11 cellular contexts compared by ENCODE assay signal in the genomic region with DNA sequence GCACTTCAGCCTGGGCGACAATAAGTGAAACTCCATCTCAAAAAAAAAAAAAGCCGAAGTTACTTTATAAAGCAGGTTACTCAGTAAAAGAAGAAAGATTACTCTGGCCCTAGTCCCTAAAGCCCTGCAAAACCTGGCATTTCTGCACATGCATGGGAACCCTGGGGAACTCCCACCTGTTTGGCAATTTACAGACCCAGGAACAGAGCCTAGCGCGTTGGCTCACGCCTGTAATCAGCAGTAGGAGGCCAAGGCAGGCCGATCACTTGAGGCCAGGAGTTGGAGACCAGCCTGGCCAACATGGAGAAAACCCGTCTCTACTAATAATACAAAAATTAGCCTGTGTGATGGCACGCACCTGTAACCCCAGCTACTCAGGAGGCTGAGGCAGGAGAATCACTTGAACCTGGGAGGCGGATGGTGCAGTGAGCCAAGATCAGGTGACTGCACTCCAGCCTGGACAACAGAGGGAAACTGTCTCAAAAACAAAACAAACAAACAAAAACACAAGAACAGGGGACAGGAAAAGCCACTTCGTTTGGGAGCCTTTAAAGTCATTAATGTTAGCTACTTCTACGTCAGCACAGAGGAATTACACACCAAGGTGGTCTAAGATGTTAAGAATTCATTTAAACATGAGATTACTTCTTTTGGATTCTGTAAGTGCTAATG. TPM values are rescaled to one million over a fixed set of nuclear protein-coding genes. Genes with fewer than 3 reads are reported as not detected.
DNase-seq lines count a peak whose midpoint lies in the region; ATAC-seq and TF ChIP-seq lines count a peak whose summit lies in the region.
"Had no signal": no experiment of that assay in that cellular context is flagged by ENCODE, and none has a peak within 500 bp of the region (broad histone marks: within the 10 kb centered on the region; RNA-seq: fewer than 3 reads in every experiment).

No MANE protein-coding gene starts in this region.

- no peak for TF ChIP-seq CTCF in CD14-positive monocyte (IDR thresholded peaks at IDR 0.05)
- TF ChIP-seq CTCF in brain microvascular endothelial cell (IDR thresholded peaks at IDR 0.05; ENCODE audit: low read depth, low read length, missing control alignments): no peak
- TF ChIP-seq CTCF in psoas muscle (IDR thresholded peaks at IDR 0.05): no peak

- no peaks in the 10 kb centered on the region for H3K36me3 Mint-ChIP-seq in CD14-positive monocyte
- H3K36me3 Mint-ChIP-seq: stimulated activated effector memory CD8-positive, alpha-beta T cell treated with anti-CD3 and anti-CD28 coated beads, Interleukin-12 subunit alpha, Interleukin-12 subunit beta, amount 100 ng/mL, for 72 hours had no signal

- H3K9me3 Mint-ChIP-seq in CD14-positive monocyte: no peaks in the 10 kb centered on the region
- H3K9me3 Mint-ChIP-seq: activated T-cell treated with anti-CD3 and anti-CD28 coated beads, Interleukin-2, amount 50 U/mL, for 72 hours; stimulated activated effector memory CD8-positive, alpha-beta T cell treated with anti-CD3 and anti-CD28 coated beads, Interleukin-12 subunit alpha, Interleukin-12 subunit beta, amount 100 ng/mL, for 72 hours had no signal

- in situ Hi-C loops in brain microvascular endothelial cell (cut with HindIII; ENCODE audit: low pct_ligation_motif_present, low sequenced_read_pairs): no loop called here

- H3K4me3 Mint-ChIP-seq in CD14-positive monocyte: no peak overlapping the region
- H3K4me3 Mint-ChIP-seq: activated T-cell treated with anti-CD3 and anti-CD28 coated beads, Interleukin-2, amount 50 U/mL, for 72 hours; stimulated activated effector memory CD8-positive, alpha-beta T cell treated with anti-CD3 and anti-CD28 coated beads, Interleukin-12 subunit alpha, Interleukin-12 subunit beta, amount 100 ng/mL, for 72 hours had no signal

- peaks cover 3% of the 10 kb centered on the region for H3K4me1 ChIP-seq in right cardiac atrium (ENCODE audit: control insufficient read depth, insufficient read depth, low read length)
- H3K4me1 ChIP-seq in psoas muscle: peaks cover 15% of the 10 kb centered on the region

- no peaks in the 10 kb centered on the region for H3K9me3 ChIP-seq in right cardiac atrium (ENCODE audit: control insufficient read depth, low read length)
- H3K9me3 ChIP-seq in psoas muscle: no peaks in the 10 kb centered on the region

- peaks cover 12% of the 10 kb centered on the region for H3K4me1 Mint-ChIP-seq in CD14-positive monocyte
- H3K4me1 Mint-ChIP-seq: stimulated activated effector memory CD8-positive, alpha-beta T cell treated with anti-CD3 and anti-CD28 coated beads, Interleukin-12 subunit alpha, Interleukin-12 subunit beta, amount 100 ng/mL, for 72 hours had no signal

- intact Hi-C loops in CD14-positive monocyte (cut with micrococcal nuclease): no loop called here
- intact Hi-C loops in right cardiac atrium (cut with DNase I): loop anchor here in 1 of 4 donors (2.0 kb wide), 1 partner anchor 35 kb away; no protein-coding TSS in a partner anchor
- intact Hi-C loops in psoas muscle (cut with DNase I): loop anchor here in 1 of 2 donors (10.0 kb wide), 1 partner anchor 161 kb away; no protein-coding TSS in a partner anchor

- no peak for DNase-seq in CD14-positive monocyte (ENCODE audit: low spot score)
- DNase-seq in brain microvascular endothelial cell: no peak
- DNase-seq in right cardiac atrium: peak in 2 of 3 donors; percentile 80 to 85
- DNase-seq in psoas muscle: peak; percentile 71 to 79
- no peak for DNase-seq in NCI-H345 treated with DMSO at 0.1 percent for 48 hours (lab: John Stamatoyannopoulos, UW; ENCODE audit: unreplicated experiment)
- DNase-seq: activated T-cell treated with anti-CD3 and anti-CD28 coated beads, Interleukin-2, amount 50 U/mL, for 72 hours had no signal

- WGBS in right cardiac atrium: 77% methylated on average over 11 of the region's 11 CpGs
- WGBS in psoas muscle, 3 donors: 52 to 85% (median 63%) methylated on average over 11 of the region's 11 CpGs

- H3K27me3 ChIP-seq in brain microvascular endothelial cell (replicated peaks) (no peaks in the 10 kb centered on the region), right cardiac atrium (ENCODE audit: control insufficient read depth, insufficient read depth) (no peaks in the 10 kb centered on the region), psoas muscle (ENCODE audit: insufficient read depth in 3 of 3, low read length in 2 of 3) (no peaks in the 10 kb centered on the region)

- H3K27ac ChIP-seq in brain microvascular endothelial cell (peak overlapping the region; percentile 96), right cardiac atrium (ENCODE audit: low read length) (peak overlapping the region; percentile 9), psoas muscle (peak overlapping the region; percentile 82)
- H3K27ac ChIP-seq: VCaP had no signal

- H3K36me3 ChIP-seq in brain microvascular endothelial cell (replicated peaks) (no peaks in the 10 kb centered on the region), psoas muscle (ENCODE audit: insufficient read depth in 1 of 2, low read depth in 1 of 2) (no peaks in the 10 kb centered on the region)

- peak overlapping the region in 4 of 7 donors; percentile 25 to 79 (median 40) for H3K27ac Mint-ChIP-seq in CD14-positive monocyte
- H3K27ac Mint-ChIP-seq: activated T-cell treated with anti-CD3 and anti-CD28 coated beads, Interleukin-2, amount 50 U/mL, for 72 hours; stimulated activated effector memory CD8-positive, alpha-beta T cell treated with anti-CD3 and anti-CD28 coated beads, Interleukin-12 subunit alpha, Interleukin-12 subunit beta, amount 100 ng/mL, for 72 hours had no signal

- no peak overlapping the region for H3K4me3 ChIP-seq in brain microvascular endothelial cell (ENCODE audit: low read depth, low read length)
- no peak overlapping the region for H3K4me3 ChIP-seq in right cardiac atrium (ENCODE audit: low read length)
- H3K4me3 ChIP-seq in psoas muscle: peak overlapping the region; percentile 41

- ATAC-seq in right cardiac atrium: peak; percentile 83 to 85
- peak in 3 of 4 donors; percentile 9 to 28 (median 9) for ATAC-seq in psoas muscle
- no peak for ATAC-seq in GM18498 (IDR thresholded peaks at IDR 0.05; ENCODE audit: unreplicated experiment)
- no peak for ATAC-seq in HG03457 (IDR thresholded peaks at IDR 0.05; ENCODE audit: unreplicated experiment)
- no peak for ATAC-seq in HG02852 (IDR thresholded peaks at IDR 0.05; ENCODE audit: unreplicated experiment)
- ATAC-seq: activated T-cell treated with anti-CD3 and anti-CD28 coated beads, Interleukin-2, amount 50 U/mL, for 72 hours; stimulated activated effector memory CD8-positive, alpha-beta T cell treated with anti-CD3 and anti-CD28 coated beads, Interleukin-12 subunit alpha, Interleukin-12 subunit beta, amount 100 ng/mL, for 72 hours had no signal

- peaks cover 0 to 6% (median 0%) of the 10 kb centered on the region in 3 donors for H3K27me3 Mint-ChIP-seq in CD14-positive monocyte (ENCODE audit: low read depth in 3 of 3)

RNA-seq across cellular contexts. Expression of gene SPTSSA, which starts 34.1 kb away (rescaled TPM):
- polyA plus RNA-seq in CD14-positive monocyte (10 to 100 TPM; 70.6 to 85.7 TPM), right cardiac atrium (19.9 TPM), psoas muscle (10 to 100 TPM; 25.4 to 32.9 (median 28.5) TPM)
- total RNA-seq in right cardiac atrium (10 to 100 TPM; 12.3 to 18.9 (median 15.7) TPM), psoas muscle (10 to 100 TPM in 3 of 4 donors, 1 to 10 TPM in 1; 9.0 to 25.2 (median 18.9) TPM)

RNA-seq across cellular contexts. Expression of gene EAPP, which starts 43.4 kb away (rescaled TPM):
- polyA plus RNA-seq in CD14-positive monocyte (10 to 100 TPM; 70.2 to 76.2 TPM), right cardiac atrium (30.6 TPM), psoas muscle (10 to 100 TPM; 16.5 to 30.1 (median 22.9) TPM)
- total RNA-seq in right cardiac atrium (10 to 100 TPM; 18.9 to 25.3 (median 22.2) TPM), psoas muscle (10 to 100 TPM; 19.9 to 28.2 (median 24.0) TPM)

Comparison
In these comparisons a context has a peak if more than half of its experiments do, and no peak if none do; other contexts are left out.
1. DNase-seq: peak in right cardiac atrium (2 of 3) and psoas muscle (2 of 2); none in CD14-positive monocyte (single experiment), brain microvascular endothelial cell (single experiment) and NCI-H345 treated with DMSO at 0.1 percent for 48 hours (single experiment).
2. H3K27ac ChIP-seq: peak in every context shown above with its lines; median percentile 96 in brain microvascular endothelial cell; 82 in psoas muscle; 9 in right cardiac atrium.
3. ATAC-seq: peak in right cardiac atrium (2 of 2) and psoas muscle (3 of 4); none in GM18498 (single experiment), HG03457 (single experiment) and HG02852 (single experiment).